24 cellular contexts compared by ENCODE assay signal in the genomic region with DNA sequence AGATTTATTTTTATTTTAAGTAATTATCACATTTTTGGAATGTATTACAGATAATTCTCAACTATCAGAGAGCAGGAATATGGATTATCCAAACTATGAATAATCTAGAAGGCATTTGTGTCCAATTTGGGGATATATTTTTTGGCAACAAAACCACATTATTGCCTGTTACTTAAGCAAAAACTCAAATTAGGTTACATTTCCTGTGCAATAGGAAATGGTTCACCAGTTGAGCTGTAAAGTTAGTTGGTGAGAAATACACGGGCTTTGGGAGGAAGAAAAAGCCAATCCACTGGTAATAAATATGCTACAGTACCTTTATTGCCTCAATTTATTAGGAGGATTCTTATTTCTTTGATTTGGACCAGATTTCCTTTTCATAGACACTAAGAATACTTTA.
A peak's percentile ranks its signal among the peaks of the same experiment; 100 is the strongest.
DNase-seq lines count a peak whose midpoint lies in the region; TF ChIP-seq lines count a peak whose summit lies in the region.
"Had no signal": no experiment of that assay in that cellular context is flagged by ENCODE, and none has a peak within 500 bp of the region (broad histone marks: within the 10 kb centered on the region; RNA-seq: fewer than 3 reads in every experiment).

No MANE protein-coding gene starts in this region.

- H3K36me3 ChIP-seq in A673 (ENCODE audit: insufficient read depth, low read length, poor library complexity, severe bottlenecking) (no peaks in the 10 kb centered on the region), SK-N-MC (ENCODE audit: insufficient read depth, low read length) (no peaks in the 10 kb centered on the region)
- H3K36me3 ChIP-seq: cardiac muscle cell, SJCRH30 had no signal

- H3K27ac ChIP-seq in A673 (ENCODE audit: low read depth, low read length, poor library complexity, severe bottlenecking): no peak overlapping the region
- peak overlapping the region; percentile 92 for H3K27ac ChIP-seq in SK-N-MC
- H3K27ac ChIP-seq: cardiac muscle cell, foreskin keratinocyte, HL-60, SJCRH30 had no signal

- DNase-seq in A673 (ENCODE audit: low spot score) (peak; percentile 18), GM03348 (ENCODE audit: low spot score) (peak; percentile 2), SK-N-MC (ENCODE audit: low read depth, low spot score) (peak; percentile 76), fibroblast of the aortic adventitia (ENCODE audit: low read depth) (peak; percentile 53), mesenteric fat pad (ENCODE audit: low spot score) (no peak), NCI-H2196 treated with DMSO at 0.1 percent for 48 hours (lab: John Stamatoyannopoulos, UW; ENCODE audit: unreplicated experiment) (no peak), activated gamma-delta T cell (lab: John Stamatoyannopoulos, UW) (no peak)
- DNase-seq in stimulated activated CD4-positive, alpha-beta T cell treated with anti-CD3 and anti-CD28 coated beads, Interleukin-2, amount 100 ng/mL, for 48 hours: no peak
- DNase-seq: CD8-positive, alpha-beta T cell; DMS79 treated with DMSO at 0.1 percent for 48 hours; effector memory CD4-positive, alpha-beta T cell; foreskin keratinocyte; H9; left cardiac atrium; midbrain; NCI-H1105 treated with DMSO at 0.1 percent for 48 hours; NCI-H2107; NCI-H524; PC-3; SJCRH30; trophoblast cell had no signal

- H3K27me3 ChIP-seq in A673 (replicated peaks; ENCODE audit: insufficient read depth, low read depth, low read length, poor library complexity): no peaks in the 10 kb centered on the region
- H3K27me3 ChIP-seq: cardiac muscle cell, foreskin keratinocyte, SJCRH30 had no signal

- POLR2A ChIA-PET in A673 (lab: Charles Lee; ENCODE audit: low non-redundant PET): no interaction called here

- intact Hi-C loops in A673 (cut with micrococcal nuclease; ENCODE audit: unreplicated experiment): no loop called here

- H3K4me3 ChIP-seq in A673 (ENCODE audit: low read depth, low read length, poor library complexity, severe bottlenecking) (no peak overlapping the region), SK-N-MC (no peak overlapping the region), fibroblast of the aortic adventitia (ENCODE audit: low read depth, low read length) (no peak overlapping the region)
- H3K4me3 ChIP-seq: cardiac muscle cell, K562, SJCRH30 had no signal

- H3K9me3 ChIP-seq in A673 (ENCODE audit: low read depth, low read length, poor library complexity, severe bottlenecking): no peaks in the 10 kb centered on the region
- no peaks in the 10 kb centered on the region for H3K9me3 ChIP-seq in SK-N-MC (ENCODE audit: low read depth, low read length)
- H3K9me3 ChIP-seq: SJCRH30 had no signal

- TF ChIP-seq CTCF in A673 (conservative IDR thresholded peaks at IDR 0.05; ENCODE audit: low read depth, low read length) (no peak), fibroblast of the aortic adventitia (IDR thresholded peaks at IDR 0.05; ENCODE audit: insufficient read depth, low read length) (no peak)

- H3K4me1 ChIP-seq in A673 (ENCODE audit: insufficient read depth, low read length, poor library complexity, severe bottlenecking): no peaks in the 10 kb centered on the region
- H3K4me1 ChIP-seq: foreskin keratinocyte, SJCRH30 had no signal

- no TSS peak for BruUV-seq in A673 (replicated peaks; lab: Mats Ljungman, UMichigan)

- H3K9ac ChIP-seq in SK-N-MC (ENCODE audit: insufficient read length): no peak overlapping the region

- CTCF ChIA-PET in A673 (lab: Charles Lee): no interaction called here

Comparison
In these comparisons a context has a peak if more than half of its experiments do, and no peak if none do; other contexts are left out.
1. DNase-seq: peak in A673 (single experiment), GM03348 (single experiment), SK-N-MC (single experiment) and fibroblast of the aortic adventitia (single experiment); none in mesenteric fat pad (single experiment), NCI-H2196 treated with DMSO at 0.1 percent for 48 hours (single experiment), stimulated activated CD4-positive, alpha-beta T cell treated with anti-CD3 and anti-CD28 coated beads, Interleukin-2, amount 100 ng/mL, for 48 hours (0 of 2) and activated gamma-delta T cell (single experiment).